ENCODE assay signal across 13 cellular contexts in genomic region chr1:38672692-38673091, GRCh38.
DNase-seq lines count a peak whose midpoint lies in the region; TF ChIP-seq lines count a peak whose summit lies in the region.
"Had no signal": no experiment of that assay in that cellular context is flagged by ENCODE, and none has a peak within 500 bp of the region (broad histone marks: within the 10 kb centered on the region; RNA-seq: fewer than 3 reads in every experiment).

No MANE protein-coding gene starts in this region.

- H3K4me3 ChIP-seq in stomach (no peak overlapping the region), GM23248 (no peak overlapping the region)

- H3K4me3 Mint-ChIP-seq in H9 = no peak overlapping the region
- H3K4me3 Mint-ChIP-seq: B cell; CD4-positive, alpha-beta T cell had no signal

- no peaks in the 10 kb centered on the region for H4K20me1 ChIP-seq in H9 (ENCODE audit: control insufficient read depth, insufficient read depth, insufficient read length)
- H4K20me1 ChIP-seq in GM23248 (ENCODE audit: insufficient read depth) = no peaks in the 10 kb centered on the region

- H3K36me3 ChIP-seq in stomach (no peaks in the 10 kb centered on the region), GM23248 (ENCODE audit: low read depth) (no peaks in the 10 kb centered on the region)

- H3K4ac ChIP-seq in H9 (ENCODE audit: low read depth, low read length) = no peak overlapping the region

- no peak for TF ChIP-seq POLR2A in stomach (IDR thresholded peaks at IDR 0.05)

- no peak overlapping the region for H3K27ac ChIP-seq in H9 (ENCODE audit: insufficient read length, low read depth, low read length)
- H3K27ac ChIP-seq in stomach = no peak overlapping the region
- H3K27ac ChIP-seq in GM23248 = no peak overlapping the region

- peaks cover 29% of the 10 kb centered on the region for H3K27me3 Mint-ChIP-seq in H9 (ENCODE audit: low read depth)

- H2BK120ac ChIP-seq in H9 (ENCODE audit: low read depth, low read length, poor library complexity, severe bottlenecking) = no peak overlapping the region

- no peak overlapping the region for H3K27ac Mint-ChIP-seq in H9
- H3K27ac Mint-ChIP-seq: B cell; CD4-positive, alpha-beta T cell had no signal

- no peak overlapping the region for H2BK12ac ChIP-seq in H9 (ENCODE audit: insufficient read length, low read depth, low read length)

- H2BK15ac ChIP-seq in H9 (ENCODE audit: low read depth, low read length) = no peak overlapping the region

- no peaks in the 10 kb centered on the region for H3K4me1 ChIP-seq in H9 (ENCODE audit: insufficient read depth, low read length)
- H3K4me1 ChIP-seq in stomach = no peaks in the 10 kb centered on the region
- no peaks in the 10 kb centered on the region for H3K4me1 ChIP-seq in GM23248 (ENCODE audit: insufficient read depth)

- H3K18ac ChIP-seq in H9 (ENCODE audit: insufficient read length, low read depth, low read length) = no peak overlapping the region

- H3K79me1 ChIP-seq in H9 (ENCODE audit: insufficient read depth, low read depth, low read length, poor library complexity, severe bottlenecking) = no peaks in the 10 kb centered on the region

- H3K14ac ChIP-seq in H9 (ENCODE audit: insufficient read depth, low read length) = no peak overlapping the region

- H2BK20ac ChIP-seq in H9 (ENCODE audit: low read depth, low read length, poor library complexity, severe bottlenecking) = no peak overlapping the region

- no peak overlapping the region for H4K5ac ChIP-seq in H9 (ENCODE audit: insufficient read length, low read depth, low read length)

- H3K9ac ChIP-seq in H9 (ENCODE audit: extremely low read depth, insufficient read length, low read length) (no peak overlapping the region), GM23248 (no peak overlapping the region)

- WGBS in H9 (ENCODE audit: extremely low coverage, insufficient read length, low lambda C conversion rate) = no CpG with 5 or more reads among the region's 4 CpGs
- WGBS in stomach, 5 donors = 32 to 62% (median 42%) methylated on average over 4 of the region's 4 CpGs
- 18 to 19% methylated on average over 4 of the region's 4 CpGs for WGBS in GM23248 (ENCODE audit: low coverage in 1 of 2, low lambda C conversion rate in 2 of 2, missing lambda C conversion rate in 2 of 2), 2 experiments

- H3K36me3 Mint-ChIP-seq in H9 (ENCODE audit: insufficient read depth in 1 of 3, low read depth in 3 of 3) = no peaks in the 10 kb centered on the region

- H3K4me1 Mint-ChIP-seq in H9 = peaks cover 0 to 3% of the 10 kb centered on the region in 2 experiments; a peak in 1 of 4 replicates
- H3K4me1 Mint-ChIP-seq: B cell had no signal

- H3K27me3 ChIP-seq in H9 (ENCODE audit: insufficient read depth, low read length) = no peaks in the 10 kb centered on the region
- peaks cover 0 to 1% (median 0%) of the 10 kb centered on the region in 3 donors for H3K27me3 ChIP-seq in stomach
- H3K27me3 ChIP-seq in GM23248 (replicated peaks; ENCODE audit: insufficient read depth) = no peaks in the 10 kb centered on the region

- H3K4me2 ChIP-seq in H9 (ENCODE audit: insufficient read depth, insufficient read length, low read length) (no peak overlapping the region), GM23248 (ENCODE audit: unreplicated experiment) (no peak overlapping the region)

- H2AK5ac ChIP-seq in H9 (ENCODE audit: insufficient read length, low read length) = no peak overlapping the region

- intact Hi-C loops in stomach (cut with DNase I; ENCODE audit: low total_unique reads) = no loop called here

- H3T11ph ChIP-seq in H9 (ENCODE audit: low read length) = no peak overlapping the region

- H4K8ac ChIP-seq in H9 (replicated peaks; ENCODE audit: insufficient read length, low read depth, low read length) = no peak overlapping the region

- in situ Hi-C loops in GM23248 (cut with MboI) = no loop called here

- no peak overlapping the region for H4K91ac ChIP-seq in H9 (ENCODE audit: insufficient read length, low read depth, low read length)

- H3K9me3 ChIP-seq in H9 (ENCODE audit: control insufficient read depth, low read depth, low read length) (no peaks in the 10 kb centered on the region), stomach (no peaks in the 10 kb centered on the region), GM23248 (ENCODE audit: low read depth) (no peaks in the 10 kb centered on the region)

- no peaks in the 10 kb centered on the region for H3K9me2 ChIP-seq in GM23248 (ENCODE audit: insufficient read depth)

- H3K23me2 ChIP-seq in H9 (ENCODE audit: insufficient read length, low read depth, low read length, poor library complexity, severe bottlenecking) = no peaks in the 10 kb centered on the region

- TF ChIP-seq EP300 in stomach (IDR thresholded peaks at IDR 0.05) = no peak

- peak; percentile 1 for DNase-seq in H9
- DNase-seq in amniotic epithelial cell (ENCODE audit: low read depth) = peak; percentile 5
- peak; percentile 4 for DNase-seq in iris pigment epithelial cell (ENCODE audit: low read depth)
- DNase-seq in stomach = peak; percentile 26
- DNase-seq in GM23248 = no peak
- no peak for DNase-seq in stimulated activated CD4-positive, alpha-beta T cell treated with anti-CD3 and anti-CD28 coated beads, Interleukin-15, amount 100 ng/mL, for 24 hours
- DNase-seq in HCEC 1CT = no peak
- DNase-seq: C1 segment of cervical spinal cord; Calu3; CD4-positive, alpha-beta T cell; DMS 273 treated with DMSO at 0.1 percent for 48 hours; IMR-90 had no signal

- no peaks in the 10 kb centered on the region for H3K9me3 Mint-ChIP-seq in H9
- H3K9me3 Mint-ChIP-seq: CD4-positive, alpha-beta T cell had no signal

- H2BK5ac ChIP-seq in H9 (ENCODE audit: insufficient read length, low read length) = no peak overlapping the region

- no peaks in the 10 kb centered on the region for H3K79me2 ChIP-seq in H9 (ENCODE audit: insufficient read depth, low read length)
- H3K79me2 ChIP-seq in GM23248 (ENCODE audit: insufficient read depth) = no peaks in the 10 kb centered on the region

- H3K56ac ChIP-seq in H9 (ENCODE audit: insufficient read length, low read depth, low read length) = no peak overlapping the region

- no peaks in the 10 kb centered on the region for H3F3A ChIP-seq in GM23248 (ENCODE audit: insufficient read depth)

- no peak overlapping the region for H2AFZ ChIP-seq in H9 (ENCODE audit: low read length)
- no peak overlapping the region for H2AFZ ChIP-seq in GM23248

- no peak for TF ChIP-seq CTCF in H9 (conservative IDR thresholded peaks at IDR 0.05)
- no peak for TF ChIP-seq CTCF in stomach (IDR thresholded peaks at IDR 0.05)

- H3K23ac ChIP-seq in H9 (ENCODE audit: insufficient read length, low read depth, low read length) = no peak overlapping the region

Comparison
In these comparisons a context has a peak if more than half of its experiments do, and no peak if none do; other contexts are left out.
1. DNase-seq: peak in H9 (single experiment), amniotic epithelial cell (single experiment), iris pigment epithelial cell (single experiment) and stomach (single experiment); none in GM23248 (single experiment), stimulated activated CD4-positive, alpha-beta T cell treated with anti-CD3 and anti-CD28 coated beads, Interleukin-15, amount 100 ng/mL, for 24 hours (single experiment) and HCEC 1CT (single experiment).